19 cellular contexts compared by ENCODE assay signal in the genomic region with DNA sequence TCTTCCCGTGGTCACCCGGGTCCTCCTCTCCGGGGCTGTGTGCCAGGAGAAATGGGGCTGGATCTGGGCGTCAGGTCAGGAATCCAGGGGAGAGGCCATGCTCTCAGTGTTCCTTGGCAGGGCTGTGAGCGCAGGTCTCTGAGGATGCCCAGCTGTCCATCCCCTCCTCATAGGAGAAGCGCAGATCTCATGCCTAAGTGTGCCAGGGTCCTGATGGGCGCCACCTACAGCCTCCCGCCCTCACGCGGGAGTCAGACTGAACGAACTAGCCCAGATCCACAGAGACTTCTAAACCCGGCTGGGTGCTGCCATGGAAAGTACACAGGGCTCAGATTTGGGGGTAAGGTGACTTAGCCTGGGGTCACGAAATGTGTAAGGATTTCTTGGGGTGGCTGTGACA. TPM values are rescaled to one million over a fixed set of nuclear protein-coding genes. Genes with fewer than 3 reads are reported as not detected.
DNase-seq lines count a peak whose midpoint lies in the region; ATAC-seq and TF ChIP-seq lines count a peak whose summit lies in the region.
"Had no signal": no experiment of that assay in that cellular context is flagged by ENCODE, and none has a peak within 500 bp of the region (broad histone marks: within the 10 kb centered on the region; RNA-seq: fewer than 3 reads in every experiment).

No MANE protein-coding gene starts in this region.

- TF ChIP-seq POLR2A in lower leg skin (IDR thresholded peaks at IDR 0.05) = no peak

- intact Hi-C loops in lower leg skin (cut with DNase I; ENCODE audit: low total_unique reads) = no loop called here

- H2AFZ ChIP-seq in Karpas-422 (ENCODE audit: low read length) = no peak overlapping the region
- H2AFZ ChIP-seq in hepatocyte = no peak overlapping the region

- H3K36me3 Mint-ChIP-seq in activated T-cell treated with anti-CD3 and anti-CD28 coated beads, Interleukin-2, amount 50 U/mL, for 72 hours (ENCODE audit: insufficient read depth in 2 of 2) = peaks cover 2 to 20% of the 10 kb centered on the region in 2 donors
- peaks cover 8% of the 10 kb centered on the region for H3K36me3 Mint-ChIP-seq in activated naive CD8-positive, alpha-beta T cell treated with anti-CD3 and anti-CD28 coated beads, Interleukin-2, amount 50 U/mL, for 24 hours (ENCODE audit: low read depth)
- peaks cover 69% of the 10 kb centered on the region for H3K36me3 Mint-ChIP-seq in stimulated activated effector memory CD8-positive, alpha-beta T cell treated with anti-CD3 and anti-CD28 coated beads, Interleukin-12 subunit alpha, Interleukin-12 subunit beta, amount 100 ng/mL, for 72 hours

- peak; percentile 38 to 41 for DNase-seq in activated T-cell treated with anti-CD3 and anti-CD28 coated beads, Interleukin-2, amount 50 U/mL, for 48 hours
- DNase-seq in activated T-cell treated with anti-CD3 and anti-CD28 coated beads, Interleukin-2, amount 50 U/mL, for 72 hours = no peak
- peak; percentile 57 for DNase-seq in Karpas-422
- DNase-seq in activated naive CD8-positive, alpha-beta T cell treated with anti-CD3 and anti-CD28 coated beads, Interleukin-2, amount 50 U/mL, for 24 hours = no peak
- DNase-seq in stimulated activated effector memory CD8-positive, alpha-beta T cell treated with anti-CD3 and anti-CD28 coated beads, Interleukin-12 subunit alpha, Interleukin-12 subunit beta, amount 100 ng/mL, for 72 hours (ENCODE audit: low spot score in 2 of 2) = no peak
- DNase-seq in lower leg skin (ENCODE audit: low spot score in 2 of 2) = no peak
- DNase-seq in hepatocyte (ENCODE audit: low spot score) = no peak
- DNase-seq: ACHN, C1 segment of cervical spinal cord, caudate nucleus, DMS153, KG1, kidney glomerular epithelial cell, mesenchymal stem cell, NCI-H1105 treated with DMSO at 0.1 percent for 48 hours, NCI-H2081 treated with DMSO at 0.1 percent for 48 hours, NCI-H510A treated with DMSO at 0.1 percent for 48 hours had no signal

- H3K4me3 Mint-ChIP-seq in activated T-cell treated with anti-CD3 and anti-CD28 coated beads, Interleukin-2, amount 50 U/mL, for 72 hours = no peak overlapping the region
- H3K4me3 Mint-ChIP-seq in activated naive CD8-positive, alpha-beta T cell treated with anti-CD3 and anti-CD28 coated beads, Interleukin-2, amount 50 U/mL, for 24 hours = peak overlapping the region; percentile 24
- H3K4me3 Mint-ChIP-seq in stimulated activated effector memory CD8-positive, alpha-beta T cell treated with anti-CD3 and anti-CD28 coated beads, Interleukin-12 subunit alpha, Interleukin-12 subunit beta, amount 100 ng/mL, for 72 hours = no peak overlapping the region
- H3K4me3 Mint-ChIP-seq: nephron had no signal

- H3K4me3 ChIP-seq in Karpas-422 (ENCODE audit: low read length) = no peak overlapping the region
- no peak overlapping the region for H3K4me3 ChIP-seq in lower leg skin (ENCODE audit: low read depth, poor library complexity, severe bottlenecking)
- H3K4me3 ChIP-seq in hepatocyte = no peak overlapping the region

- no peak overlapping the region for H3K27ac ChIP-seq in Karpas-422 (ENCODE audit: low read length)
- H3K27ac ChIP-seq in hepatocyte = no peak overlapping the region

- H3K27me3 ChIP-seq in Karpas-422 (ENCODE audit: low read length) (no peaks in the 10 kb centered on the region), hepatocyte (no peaks in the 10 kb centered on the region)

- no peak overlapping the region for H3K9ac ChIP-seq in Karpas-422 (ENCODE audit: low read length)

- H3K27ac Mint-ChIP-seq in activated T-cell treated with anti-CD3 and anti-CD28 coated beads, Interleukin-2, amount 50 U/mL, for 72 hours = no peak overlapping the region
- peak overlapping the region; percentile 82 for H3K27ac Mint-ChIP-seq in activated naive CD8-positive, alpha-beta T cell treated with anti-CD3 and anti-CD28 coated beads, Interleukin-2, amount 50 U/mL, for 24 hours
- H3K27ac Mint-ChIP-seq in stimulated activated effector memory CD8-positive, alpha-beta T cell treated with anti-CD3 and anti-CD28 coated beads, Interleukin-12 subunit alpha, Interleukin-12 subunit beta, amount 100 ng/mL, for 72 hours = peak overlapping the region; percentile 83

- no peaks in the 10 kb centered on the region for H3K36me3 ChIP-seq in Karpas-422 (ENCODE audit: insufficient read depth, low read length)
- no peaks in the 10 kb centered on the region for H3K36me3 ChIP-seq in hepatocyte (replicated peaks; ENCODE audit: insufficient read depth, low read depth)

- H3K9me2 ChIP-seq in Karpas-422 (replicated peaks; ENCODE audit: insufficient read depth, low read length) (no peaks in the 10 kb centered on the region), hepatocyte (replicated peaks; ENCODE audit: insufficient read depth) (no peaks in the 10 kb centered on the region)

- H3K79me2 ChIP-seq in Karpas-422 (ENCODE audit: low read length) (peaks cover 43% of the 10 kb centered on the region), hepatocyte (peaks cover 61% of the 10 kb centered on the region)

- no peak overlapping the region for H3K4me2 ChIP-seq in Karpas-422 (ENCODE audit: low read depth, low read length, poor library complexity, severe bottlenecking)
- H3K4me2 ChIP-seq in hepatocyte = no peak overlapping the region

- peaks cover 38% of the 10 kb centered on the region for H3K4me1 Mint-ChIP-seq in activated T-cell treated with anti-CD3 and anti-CD28 coated beads, Interleukin-2, amount 50 U/mL, for 72 hours (ENCODE audit: low read depth)
- H3K4me1 Mint-ChIP-seq in activated naive CD8-positive, alpha-beta T cell treated with anti-CD3 and anti-CD28 coated beads, Interleukin-2, amount 50 U/mL, for 24 hours = peaks cover 32% of the 10 kb centered on the region
- H3K4me1 Mint-ChIP-seq in stimulated activated effector memory CD8-positive, alpha-beta T cell treated with anti-CD3 and anti-CD28 coated beads, Interleukin-12 subunit alpha, Interleukin-12 subunit beta, amount 100 ng/mL, for 72 hours = peaks cover 25% of the 10 kb centered on the region

- H3K27me3 Mint-ChIP-seq in activated T-cell treated with anti-CD3 and anti-CD28 coated beads, Interleukin-2, amount 50 U/mL, for 72 hours (ENCODE audit: low read depth) = no peaks in the 10 kb centered on the region
- H3K27me3 Mint-ChIP-seq in activated naive CD8-positive, alpha-beta T cell treated with anti-CD3 and anti-CD28 coated beads, Interleukin-2, amount 50 U/mL, for 24 hours = no peaks in the 10 kb centered on the region

- no peaks in the 10 kb centered on the region for H3K9me3 ChIP-seq in Karpas-422 (ENCODE audit: low read length)
- H3K9me3 ChIP-seq in hepatocyte (ENCODE audit: low read depth) = no peaks in the 10 kb centered on the region

- no peaks in the 10 kb centered on the region for H3K9me3 Mint-ChIP-seq in activated T-cell treated with anti-CD3 and anti-CD28 coated beads, Interleukin-2, amount 50 U/mL, for 72 hours
- H3K9me3 Mint-ChIP-seq in activated naive CD8-positive, alpha-beta T cell treated with anti-CD3 and anti-CD28 coated beads, Interleukin-2, amount 50 U/mL, for 24 hours = no peaks in the 10 kb centered on the region
- H3K9me3 Mint-ChIP-seq in stimulated activated effector memory CD8-positive, alpha-beta T cell treated with anti-CD3 and anti-CD28 coated beads, Interleukin-12 subunit alpha, Interleukin-12 subunit beta, amount 100 ng/mL, for 72 hours = no peaks in the 10 kb centered on the region

- no peak for ATAC-seq in activated T-cell treated with anti-CD3 and anti-CD28 coated beads, Interleukin-2, amount 50 U/mL, for 72 hours (replicated peaks in 1 of 2)
- ATAC-seq in activated naive CD8-positive, alpha-beta T cell treated with anti-CD3 and anti-CD28 coated beads, Interleukin-2, amount 50 U/mL, for 24 hours = peak; percentile 40
- ATAC-seq in stimulated activated effector memory CD8-positive, alpha-beta T cell treated with anti-CD3 and anti-CD28 coated beads, Interleukin-12 subunit alpha, Interleukin-12 subunit beta, amount 100 ng/mL, for 72 hours = peak; percentile 31
- no peak for ATAC-seq in GM19452 (IDR thresholded peaks at IDR 0.05; ENCODE audit: unreplicated experiment)

- 94 to 95% methylated on average over 13 of the region's 13 CpGs for WGBS in lower leg skin, 2 donors
- WGBS in hepatocyte (ENCODE audit: low lambda C conversion rate, missing lambda C conversion rate) = 98% methylated on average over 13 of the region's 13 CpGs

- H4K20me1 ChIP-seq in Karpas-422 (ENCODE audit: insufficient read depth, low read depth, low read length) (no peaks in the 10 kb centered on the region), hepatocyte (ENCODE audit: insufficient read depth, poor library complexity, severe bottlenecking) (peaks cover 11% of the 10 kb centered on the region)

- peaks cover 8% of the 10 kb centered on the region for H3K4me1 ChIP-seq in Karpas-422 (ENCODE audit: low read length)
- H3K4me1 ChIP-seq in hepatocyte (ENCODE audit: insufficient read depth) = peaks cover 13% of the 10 kb centered on the region

- TF ChIP-seq CTCF in lower leg skin (IDR thresholded peaks at IDR 0.05) (no peak), hepatocyte (IDR thresholded peaks at IDR 0.05; ENCODE audit: poor library complexity) (no peak)

RNA-seq across cellular contexts. Expression of gene MGRN1, which starts 24.3 kb away (rescaled TPM):
- 100 to 1,000 TPM; 107 to 116 TPM for total RNA-seq in activated T-cell treated with anti-CD3 and anti-CD28 coated beads, Interleukin-2, amount 50 U/mL, for 72 hours
- 16.8 and 23.0 TPM in 2 replicates for total RNA-seq in Karpas-422 (2014; rRNA removed; shearing (Covaris generic); ENCODE audit: low replicate concordance)
- 10 to 100 TPM; 35.3 to 53.4 (median 40.1) TPM for total RNA-seq in lower leg skin
- total RNA-seq in hepatocyte = 24.1 and 29.2 TPM in 2 replicates
- 30.8 and 32.0 TPM in 2 replicates for polyA plus RNA-seq in hepatocyte

RNA-seq across cellular contexts. Expression of gene UBALD1, which starts 34.2 kb away (rescaled TPM):
- total RNA-seq in activated T-cell treated with anti-CD3 and anti-CD28 coated beads, Interleukin-2, amount 50 U/mL, for 72 hours = 10 to 100 TPM; 17.2 to 18.4 TPM
- 10.0 and 30.6 TPM in 2 replicates for total RNA-seq in Karpas-422 (2014; rRNA removed; shearing (Covaris generic); ENCODE audit: low replicate concordance)
- total RNA-seq in lower leg skin = 10 to 100 TPM in 3 of 4 donors, 1 to 10 TPM in 1; 9.8 to 14.9 (median 14.3) TPM
- 6.1 and 9.9 TPM in 2 replicates for total RNA-seq in hepatocyte
- 25.7 and 36.8 TPM in 2 replicates for polyA plus RNA-seq in hepatocyte

RNA-seq across cellular contexts. Expression of gene NUDT16L1, which starts 44.4 kb away (rescaled TPM):
- total RNA-seq in activated T-cell treated with anti-CD3 and anti-CD28 coated beads, Interleukin-2, amount 50 U/mL, for 72 hours = 10 to 100 TPM; 22.8 to 28.0 TPM
- total RNA-seq in Karpas-422 (2014; rRNA removed; shearing (Covaris generic); ENCODE audit: low replicate concordance) = 24.0 and 53.9 TPM in 2 replicates
- 10 to 100 TPM; 18.5 to 27.8 (median 23.6) TPM for total RNA-seq in lower leg skin
- 40.4 and 54.8 TPM in 2 replicates for total RNA-seq in hepatocyte
- polyA plus RNA-seq in hepatocyte = 78.8 and 80.5 TPM in 2 replicates

Comparison
In these comparisons a context has a peak if more than half of its experiments do, and no peak if none do; other contexts are left out.
1. DNase-seq: peak in activated T-cell treated with anti-CD3 and anti-CD28 coated beads, Interleukin-2, amount 50 U/mL, for 48 hours (2 of 2) and Karpas-422 (single experiment); none in activated T-cell treated with anti-CD3 and anti-CD28 coated beads, Interleukin-2, amount 50 U/mL, for 72 hours (0 of 2), activated naive CD8-positive, alpha-beta T cell treated with anti-CD3 and anti-CD28 coated beads, Interleukin-2, amount 50 U/mL, for 24 hours (single experiment), stimulated activated effector memory CD8-positive, alpha-beta T cell treated with anti-CD3 and anti-CD28 coated beads, Interleukin-12 subunit alpha, Interleukin-12 subunit beta, amount 100 ng/mL, for 72 hours (0 of 2), lower leg skin (0 of 2) and hepatocyte (single experiment).
2. ATAC-seq: peak in activated naive CD8-positive, alpha-beta T cell treated with anti-CD3 and anti-CD28 coated beads, Interleukin-2, amount 50 U/mL, for 24 hours (single experiment) and stimulated activated effector memory CD8-positive, alpha-beta T cell treated with anti-CD3 and anti-CD28 coated beads, Interleukin-12 subunit alpha, Interleukin-12 subunit beta, amount 100 ng/mL, for 72 hours (single experiment); none in activated T-cell treated with anti-CD3 and anti-CD28 coated beads, Interleukin-2, amount 50 U/mL, for 72 hours (0 of 2) and GM19452 (single experiment).